ENCODE assay signal across 14 cellular contexts in genomic region chr6:1395941-1396908, GRCh38. TPM values are rescaled to one million over a fixed set of nuclear protein-coding genes. Genes with fewer than 3 reads are reported as not detected.
DNase-seq lines count a peak whose midpoint lies in the region; ATAC-seq and TF ChIP-seq lines count a peak whose summit lies in the region.
"Had no signal": no experiment of that assay in that cellular context is flagged by ENCODE, and none has a peak within 500 bp of the region (broad histone marks: within the 10 kb centered on the region; RNA-seq: fewer than 3 reads in every experiment).

No MANE protein-coding gene starts in this region.

- H3K27me3 ChIP-seq in GM23248 (replicated peaks; ENCODE audit: insufficient read depth), result no peaks in the 10 kb centered on the region
- H3K27me3 ChIP-seq in PC-3 (ENCODE audit: low read length), result peaks cover 85% of the 10 kb centered on the region
- H3K27me3 ChIP-seq in esophagus squamous epithelium, result peaks cover 9 to 100% (median 10%) of the 10 kb centered on the region in 4 donors
- peaks cover 18% of the 10 kb centered on the region for H3K27me3 ChIP-seq in prostate gland (replicated peaks; ENCODE audit: insufficient read depth)

- CTCF ChIA-PET in PC-3 (lab: Charles Lee), result interaction anchor here (0.6 to 1.7 kb wide), 3 partner anchors 12 to 674 kb away, joined by 4 to 10 read pairs (median 9); no protein-coding TSS in a partner anchor
- CTCF ChIA-PET in activated naive CD4-positive, alpha-beta T cell treated with anti-CD3 and anti-CD28 coated beads, Interleukin-2, amount 10 ng/mL, durations not matched to agents 7 days and 5 days (lab: Charles Lee), result interaction anchor here (0.6 to 2.1 kb wide), 11 partner anchors 9 to 986 kb away, joined by 3 to 11 read pairs (median 4); no protein-coding TSS in a partner anchor

- intact Hi-C loops in PC-3 (cut with micrococcal nuclease) (loop anchor here (5.0 kb wide), 2 partner anchors 484 to 804 kb away; no protein-coding TSS in a partner anchor), esophagus squamous epithelium (cut with DNase I) (no loop called here), prostate gland (cut with DNase I) (loop anchor here (5.0 to 10.0 kb wide), 2 partner anchors 599 to 801 kb away; no protein-coding TSS in a partner anchor)

- BruUV-seq in PC-3 (replicated peaks; lab: Mats Ljungman, UMichigan), result no TSS peak

- TF ChIP-seq POLR2A in esophagus squamous epithelium (IDR thresholded peaks at IDR 0.05), result no peak
- TF ChIP-seq POLR2A in prostate gland (IDR thresholded peaks at IDR 0.05), result no peak

- no peak for DNase-seq in GM23248
- DNase-seq in PC-3, result no peak
- no peak for DNase-seq in esophagus squamous epithelium (lab: John Stamatoyannopoulos, UW)
- no peak for DNase-seq in prostate gland (ENCODE audit: low spot score)
- DNase-seq in epidermal melanocyte (ENCODE audit: insufficient read length, low spot score), result no peak
- DNase-seq in NCI-H2196 (lab: John Stamatoyannopoulos, UW; ENCODE audit: unreplicated experiment), result no peak
- DNase-seq in activated naive CD4-positive, alpha-beta T cell treated with anti-CD3 and anti-CD28 coated beads, Interleukin-2, amount 10 ng/mL, durations not matched to agents 7 days and 5 days, result no peak

- H3K27ac Mint-ChIP-seq in activated naive CD4-positive, alpha-beta T cell treated with anti-CD3 and anti-CD28 coated beads, Interleukin-2, amount 10 ng/mL, durations not matched to agents 7 days and 5 days, result no peak overlapping the region
- H3K27ac Mint-ChIP-seq: dendritic cell treated with granulocyte-macrophage colony-stimulating factor and Interleukin-4, amounts not matched to agents 40 ng/mL and 50 ng/mL, for 4 days had no signal

- 0 out of 2 replicates have a peak, but pooled peaks cover 4% of the 10 kb centered on the region for H3K4me1 ChIP-seq in GM23248 (ENCODE audit: insufficient read depth)
- H3K4me1 ChIP-seq in PC-3 (ENCODE audit: insufficient read depth, low read length), result no peaks in the 10 kb centered on the region
- peaks cover 3 to 42% (median 16%) of the 10 kb centered on the region in 3 donors for H3K4me1 ChIP-seq in esophagus squamous epithelium
- no peaks in the 10 kb centered on the region for H3K4me1 ChIP-seq in prostate gland (replicated peaks)
- H3K4me1 ChIP-seq: pancreas had no signal

- H3F3A ChIP-seq in GM23248 (ENCODE audit: insufficient read depth) (peaks cover 6% of the 10 kb centered on the region; the same call in 1 of the 2 replicates), PC-3 (ENCODE audit: low read length, unreplicated experiment) (no peaks in the 10 kb centered on the region)

- H3K4me3 Mint-ChIP-seq in activated naive CD4-positive, alpha-beta T cell treated with anti-CD3 and anti-CD28 coated beads, Interleukin-2, amount 10 ng/mL, durations not matched to agents 7 days and 5 days, result no peak overlapping the region
- H3K4me3 Mint-ChIP-seq: dendritic cell treated with granulocyte-macrophage colony-stimulating factor and Interleukin-4, amounts not matched to agents 40 ng/mL and 50 ng/mL, for 4 days had no signal

- H4K20me1 ChIP-seq in GM23248 (ENCODE audit: insufficient read depth) (no peaks in the 10 kb centered on the region), PC-3 (ENCODE audit: low read length) (no peaks in the 10 kb centered on the region)

- H3K36me3 Mint-ChIP-seq in activated naive CD4-positive, alpha-beta T cell treated with anti-CD3 and anti-CD28 coated beads, Interleukin-2, amount 10 ng/mL, durations not matched to agents 7 days and 5 days, result no peaks in the 10 kb centered on the region

- H3K4me1 Mint-ChIP-seq in activated naive CD4-positive, alpha-beta T cell treated with anti-CD3 and anti-CD28 coated beads, Interleukin-2, amount 10 ng/mL, durations not matched to agents 7 days and 5 days, result peaks cover 5% of the 10 kb centered on the region

- POLR2A ChIA-PET in PC-3 (lab: Charles Lee; ENCODE audit: unreplicated experiment), result interaction anchor here (0.7 kb wide), 1 partner anchor 43 kb away, joined by 4 read pairs; no protein-coding TSS in a partner anchor

- H3K9me3 ChIP-seq in GM23248 (ENCODE audit: low read depth) (no peaks in the 10 kb centered on the region), PC-3 (ENCODE audit: low read length) (no peaks in the 10 kb centered on the region), esophagus squamous epithelium (no peaks in the 10 kb centered on the region), prostate gland (no peaks in the 10 kb centered on the region)
- H3K9me3 ChIP-seq: heart right ventricle, mucosa of descending colon, pancreas, spleen had no signal

- H3K9ac ChIP-seq in GM23248 (no peak overlapping the region), PC-3 (ENCODE audit: low read length) (no peak overlapping the region)

- H3K4me3 ChIP-seq in GM23248 (0 out of 2 replicates have a peak overlapping the region, but pooled peaks have one; percentile 42), PC-3 (ENCODE audit: low read length) (no peak overlapping the region), esophagus squamous epithelium (peak overlapping the region in 2 of 4 donors; percentile 5 to 16), prostate gland (no peak overlapping the region)
- H3K4me3 ChIP-seq: heart right ventricle, mucosa of descending colon, pancreas, spleen had no signal

- in situ Hi-C loops in GM23248 (cut with MboI), result loop anchor here (25.0 kb wide), 1 partner anchor 484 kb away; no protein-coding TSS in a partner anchor

- H2AFZ ChIP-seq in GM23248 (peak overlapping the region; percentile 55), PC-3 (ENCODE audit: low read length) (no peak overlapping the region)

- TF ChIP-seq CTCF in PC-3 (conservative IDR thresholded peaks at IDR 0.05; ENCODE audit: low read depth, low read length) (no peak), esophagus squamous epithelium (IDR thresholded peaks at IDR 0.05) (no peak), prostate gland (IDR thresholded peaks at IDR 0.05) (no peak)

- H3K9me2 ChIP-seq in GM23248 (ENCODE audit: insufficient read depth), result no peaks in the 10 kb centered on the region
- no peaks in the 10 kb centered on the region for H3K9me2 ChIP-seq in PC-3 (replicated peaks; ENCODE audit: low read length)

- H3K27ac ChIP-seq in GM23248 (no peak overlapping the region), PC-3 (ENCODE audit: low read length) (no peak overlapping the region), esophagus squamous epithelium (peak overlapping the region; percentile 59 to 90 (median 85)), prostate gland (peak overlapping the region; percentile 30 to 72)
- H3K27ac ChIP-seq: heart right ventricle, pancreas, spleen had no signal

- H3K4me2 ChIP-seq in GM23248 (ENCODE audit: unreplicated experiment), result peak overlapping the region; percentile 74
- peak overlapping the region; percentile 62 for H3K4me2 ChIP-seq in PC-3 (ENCODE audit: low read length)

- no peaks in the 10 kb centered on the region for H3K9me3 Mint-ChIP-seq in activated naive CD4-positive, alpha-beta T cell treated with anti-CD3 and anti-CD28 coated beads, Interleukin-2, amount 10 ng/mL, durations not matched to agents 7 days and 5 days
- H3K9me3 Mint-ChIP-seq: dendritic cell treated with granulocyte-macrophage colony-stimulating factor and Interleukin-4, amounts not matched to agents 40 ng/mL and 50 ng/mL, for 4 days had no signal

- peaks cover 18% of the 10 kb centered on the region for H3K79me2 ChIP-seq in GM23248 (ENCODE audit: insufficient read depth)
- H3K79me2 ChIP-seq in PC-3 (ENCODE audit: low read length), result no peaks in the 10 kb centered on the region

- no peaks in the 10 kb centered on the region; the same call in 1 of the 2 replicates for H3K36me3 ChIP-seq in GM23248 (ENCODE audit: low read depth)
- no peaks in the 10 kb centered on the region for H3K36me3 ChIP-seq in PC-3 (ENCODE audit: low read depth, low read length)
- H3K36me3 ChIP-seq in esophagus squamous epithelium, result no peaks in the 10 kb centered on the region
- no peaks in the 10 kb centered on the region for H3K36me3 ChIP-seq in prostate gland
- H3K36me3 ChIP-seq: heart right ventricle, pancreas, spleen had no signal

- WGBS in GM23248 (ENCODE audit: low coverage in 1 of 2, low lambda C conversion rate in 2 of 2, missing lambda C conversion rate in 2 of 2), 2 experiments, result 94% methylated on average over 15 of the region's 15 CpGs
- 47 to 58% methylated on average over 7 to 9 of the region's 15 CpGs for WGBS in esophagus squamous epithelium, 2 donors
- 59% methylated on average over 15 of the region's 15 CpGs for WGBS in prostate gland

- H3K27me3 Mint-ChIP-seq in activated naive CD4-positive, alpha-beta T cell treated with anti-CD3 and anti-CD28 coated beads, Interleukin-2, amount 10 ng/mL, durations not matched to agents 7 days and 5 days, result peaks cover 79% of the 10 kb centered on the region

- ATAC-seq in PC-3 (no peak), GM21576 (IDR thresholded peaks at IDR 0.05; ENCODE audit: unreplicated experiment) (no peak)

RNA-seq across cellular contexts. Expression of gene FOXF2, which starts 6.8 kb away (rescaled TPM):
- total RNA-seq in GM23248 (2014; rRNA removed; shearing (Covaris generic)), result 5.1 and 8.3 TPM in 2 replicates
- 2.5 and 2.7 TPM in 2 replicates for polyA plus RNA-seq in GM23248 (2016; fragmentation: Nextera tagmentation; extraction: Ambion mirVana)
- not detected in 2 replicates for total RNA-seq in PC-3 (2014; rRNA removed)
- 10 to 100 TPM in 1 of 4 donors, 1 to 10 TPM in 2, under 1 TPM in 1; 0.34 to 12.4 (median 4.0) TPM for total RNA-seq in esophagus squamous epithelium
- total RNA-seq in prostate gland, result 10 to 100 TPM in 1 of 2 donors, 1 to 10 TPM in 1; 4.9 to 14.1 TPM
- total RNA-seq: spleen; T-helper 2 cell treated with Interferon-gamma antibody and Interleukin-4, amounts not matched to agents 100 ng/mL and 5 ng/mL, for 36 hours had no signal
- polyA plus RNA-seq: spleen had no signal

Comparison
In these comparisons a context has a peak if more than half of its experiments do, and no peak if none do; other contexts are left out.
1. H3K27ac ChIP-seq: peak in esophagus squamous epithelium (4 of 4) and prostate gland (2 of 2); none in GM23248 (single experiment) and PC-3 (single experiment).